ENCODE assay signal across 9 cellular contexts in the genomic region with DNA sequence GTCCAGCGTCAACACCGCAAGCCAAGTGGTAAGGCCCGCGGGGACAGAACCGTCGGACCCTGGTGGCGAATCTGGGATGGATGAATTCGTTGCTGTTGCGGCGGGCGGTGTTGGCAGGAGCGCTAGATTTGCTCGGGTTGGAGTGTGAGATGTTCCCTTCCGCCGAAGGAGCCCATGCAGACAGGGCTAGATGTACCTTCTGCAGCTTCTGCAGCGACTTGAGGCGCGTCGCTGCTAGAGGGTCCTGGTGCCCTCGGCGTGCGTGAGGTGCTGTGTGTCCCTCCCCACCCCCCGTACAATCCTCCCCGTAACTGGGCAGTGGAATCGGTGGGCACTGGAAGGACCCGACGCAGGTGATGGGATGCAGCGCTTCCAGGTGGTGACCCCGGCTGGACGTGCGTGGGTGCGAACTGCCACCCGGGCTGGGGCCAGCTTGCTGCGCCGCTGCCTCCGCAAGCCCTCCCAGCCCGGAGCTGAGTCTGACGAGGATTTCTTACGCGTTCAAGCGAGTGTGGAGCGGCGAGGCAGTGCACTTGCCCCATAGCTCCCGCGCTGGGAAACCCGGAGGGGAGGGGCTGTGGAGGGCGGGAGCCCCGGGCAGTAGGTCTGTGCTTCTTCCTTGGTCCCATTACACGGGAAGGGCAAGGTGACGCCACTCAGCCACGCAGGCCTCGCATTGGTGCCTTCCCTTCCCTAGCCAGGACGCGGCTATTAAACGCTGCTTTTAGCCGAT. TPM values are rescaled to one million over a fixed set of nuclear protein-coding genes. Genes with fewer than 3 reads are reported as not detected.
DNase-seq lines count a peak whose midpoint lies in the region; TF ChIP-seq lines count a peak whose summit lies in the region.
"Had no signal": no experiment of that assay in that cellular context is flagged by ENCODE, and none has a peak within 500 bp of the region (broad histone marks: within the 10 kb centered on the region; RNA-seq: fewer than 3 reads in every experiment).

No MANE protein-coding gene starts in this region.

- no peak for TF ChIP-seq POLR2A in ovary (IDR thresholded peaks at IDR 0.05)

- TF ChIP-seq CTCF in fibroblast of villous mesenchyme (IDR thresholded peaks at IDR 0.05; ENCODE audit: insufficient read depth, low read depth, low read length) (no peak), ovary (IDR thresholded peaks at IDR 0.05) (no peak)

- peak overlapping the region; percentile 63 for H3K4me3 ChIP-seq in HUES48 (ENCODE audit: low read depth, low read length)
- peak overlapping the region; percentile 53 for H3K4me3 ChIP-seq in fibroblast of villous mesenchyme (ENCODE audit: low read depth, low read length)
- H3K4me3 ChIP-seq in ovary = peak overlapping the region; percentile 20

- DNase-seq in activated T-cell treated with anti-CD3 and anti-CD28 coated beads for 48 hours (ENCODE audit: low read depth) = peak; percentile 48
- peak; percentile 20 for DNase-seq in fibroblast of villous mesenchyme (ENCODE audit: low read depth)
- DNase-seq in ovary = no peak
- DNase-seq in foreskin melanocyte = no peak
- DNase-seq in NCI-H446 treated with DMSO at 0.1 percent for 48 hours (lab: John Stamatoyannopoulos, UW) = no peak
- no peak for DNase-seq in NCI-H1105 (lab: John Stamatoyannopoulos, UW)
- DNase-seq in GDM1 (lab: John Stamatoyannopoulos, UW) = no peak

- H3K9me3 ChIP-seq in HUES48 (ENCODE audit: control insufficient read depth, insufficient read depth, low read length) (no peaks in the 10 kb centered on the region), ovary (no peaks in the 10 kb centered on the region)
- H3K9me3 ChIP-seq: neutrophil had no signal

- intact Hi-C loops in ovary (cut with DNase I) = no loop called here

- no peak overlapping the region for H3K9ac ChIP-seq in HUES48 (ENCODE audit: low read depth, low read length)

- H3K4me1 ChIP-seq in HUES48 (ENCODE audit: control insufficient read depth, insufficient read depth, low read length) (peaks cover 10% of the 10 kb centered on the region; the same call in 1 of the 2 replicates), ovary (ENCODE audit: insufficient read depth) (peaks cover 3% of the 10 kb centered on the region)

- WGBS in ovary, 3 donors = 4 to 7% (median 5%) methylated on average over 39 to 56 of the region's 56 CpGs

- no peak for TF ChIP-seq EP300 in ovary (IDR thresholded peaks at IDR 0.05)

- H3K36me3 ChIP-seq in HUES48 (ENCODE audit: control insufficient read depth, insufficient read depth, low read length) (no peaks in the 10 kb centered on the region), ovary (no peaks in the 10 kb centered on the region)
- H3K36me3 ChIP-seq: neutrophil had no signal

- H3K27ac ChIP-seq in HUES48 (ENCODE audit: low read depth, low read length) (no peak overlapping the region), ovary (no peak overlapping the region)
- H3K27ac ChIP-seq: neutrophil had no signal

- H3K27me3 ChIP-seq in HUES48 (ENCODE audit: control insufficient read depth, insufficient read depth, low read length) (peaks cover 25% of the 10 kb centered on the region), ovary (no peaks in the 10 kb centered on the region)

RNA-seq across cellular contexts. Expression of a gene that starts 34.3 kb away (rescaled TPM):
- total RNA-seq in fibroblast of villous mesenchyme (under 0.01 and 0.32 TPM in 2 replicates), ovary (1 to 10 TPM in 1 of 7 donors, not detected in 6; 1.4 TPM)
- polyA plus RNA-seq in ovary = under 1 TPM; 0.05 to 0.45 TPM

Comparison
In these comparisons a context has a peak if more than half of its experiments do, and no peak if none do; other contexts are left out.
1. DNase-seq: peak in activated T-cell treated with anti-CD3 and anti-CD28 coated beads for 48 hours (single experiment) and fibroblast of villous mesenchyme (single experiment); none in ovary (0 of 5), foreskin melanocyte (single experiment), NCI-H446 treated with DMSO at 0.1 percent for 48 hours (single experiment), NCI-H1105 (single experiment) and GDM1 (single experiment).
2. Peak in every context shown above with its lines, with median percentiles within 50 percentile points of each other: H3K4me3 ChIP-seq.